ENCODE assay signal across 14 cellular contexts in genomic region chr7:100265851-100266250, GRCh38. TPM values are rescaled to one million over a fixed set of nuclear protein-coding genes. Genes with fewer than 3 reads are reported as not detected.
"Had no signal": no experiment of that assay in that cellular context is flagged by ENCODE, and none has a peak within 500 bp of the region (broad histone marks: within the 10 kb centered on the region; RNA-seq: fewer than 3 reads in every experiment).

No MANE protein-coding gene starts in this region.

RNA-seq across cellular contexts. Expression of gene SPDYE3, which starts 41.7 kb away (rescaled TPM):
- total RNA-seq: activated B cell treated with CpG ODN at 0.5 μM for 24 hours; activated CD4-positive, alpha-beta memory T cell treated with anti-CD3 and anti-CD28 coated beads, Interleukin-2, amount 10 ng/mL, durations not matched to agents 7 days and 5 days; activated T-helper 2 cell treated with anti-CD3 and anti-CD28 coated beads, Interferon-gamma antibody, Interleukin-2, Interleukin-4, amounts not matched to agents 10 μg/mL and 5 μg/mL and 100 μg/mL, durations not matched to agents 14 hours and 24 hours and 36 hours; breast epithelium; cerebellum; endothelial cell of umbilical vein; esophagus muscularis mucosa; glomerular endothelial cell; left cardiac atrium; lung; mesothelial cell of epicardium; tibial nerve; uterus had no signal
- polyA plus RNA-seq: endothelial cell of umbilical vein had no signal

RNA-seq across cellular contexts. Expression of gene PVRIG, which starts 46.1 kb away (rescaled TPM):
- total RNA-seq: cerebellum, fibroblast of villous mesenchyme, mesothelial cell of epicardium had no signal
- polyA plus RNA-seq: endothelial cell of umbilical vein had no signal
